19 cellular contexts compared by ENCODE assay signal in the genomic region with DNA sequence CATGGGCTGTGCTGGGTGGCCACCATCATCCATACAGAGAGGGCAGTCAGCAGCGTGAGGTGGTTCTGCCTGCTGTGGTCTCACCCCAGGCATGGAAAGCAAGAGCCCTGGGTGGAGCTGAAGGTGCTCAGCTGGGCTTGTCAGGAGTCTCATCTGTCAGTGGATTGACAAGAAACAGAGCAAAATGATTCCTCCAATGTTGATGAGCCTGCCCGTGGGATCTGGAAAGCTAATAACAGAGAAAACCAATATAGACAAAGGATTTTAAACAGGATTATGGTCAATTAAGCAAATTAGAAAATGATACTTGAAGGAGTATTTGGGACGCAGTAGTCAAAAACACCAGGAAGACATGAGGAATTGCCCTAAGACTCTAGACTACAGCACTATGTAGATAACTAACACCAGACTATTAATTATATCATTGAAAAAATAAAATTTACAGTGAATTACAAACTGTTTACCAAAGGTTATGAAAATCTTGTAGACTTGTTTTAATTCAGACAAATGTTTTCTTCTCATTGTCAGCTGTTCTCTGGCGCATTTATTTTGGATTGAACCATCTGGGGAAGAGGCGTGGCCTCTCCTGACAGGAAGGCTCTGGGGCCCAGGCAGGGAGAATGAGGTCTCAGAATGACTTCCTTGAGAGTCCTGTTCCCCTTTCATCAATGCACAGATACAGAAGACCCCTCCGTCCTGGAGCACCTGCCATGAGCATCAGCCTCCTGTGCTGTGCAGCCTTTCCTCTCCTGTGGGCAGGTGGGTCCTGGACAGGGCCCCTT.
DNase-seq lines count a peak whose midpoint lies in the region; ATAC-seq and TF ChIP-seq lines count a peak whose summit lies in the region.
"Had no signal": no experiment of that assay in that cellular context is flagged by ENCODE, and none has a peak within 500 bp of the region (broad histone marks: within the 10 kb centered on the region; RNA-seq: fewer than 3 reads in every experiment).

No MANE protein-coding gene starts in this region.

- no peak overlapping the region for H3K27ac ChIP-seq in CD8-positive, alpha-beta T cell (ENCODE audit: low read depth, low read length)
- H3K27ac ChIP-seq: SJSA1 had no signal

- no peaks in the 10 kb centered on the region for H3K9me3 ChIP-seq in CD8-positive, alpha-beta T cell (ENCODE audit: low read length)
- H3K9me3 ChIP-seq: BE2C, SJSA1 had no signal

- POLR2A ChIA-PET in CD8-positive, alpha-beta T cell (lab: Charles Lee), result interaction anchor here (0.6 to 1.6 kb wide), 3 partner anchors 11 to 341 kb away, joined by 3 to 4 read pairs (median 4); no protein-coding TSS in a partner anchor

- H3K36me3 Mint-ChIP-seq in activated naive CD4-positive, alpha-beta T cell treated with anti-CD3 and anti-CD28 coated beads, Interleukin-2, amount 50 U/mL, for 24 hours, result peaks cover 3% of the 10 kb centered on the region
- no peaks in the 10 kb centered on the region for H3K36me3 Mint-ChIP-seq in activated naive CD4-positive, alpha-beta T cell treated with anti-CD3 and anti-CD28 coated beads, Interleukin-2, amount 10 ng/mL, durations not matched to agents 7 days and 5 days
- no peaks in the 10 kb centered on the region for H3K36me3 Mint-ChIP-seq in CD8-positive, alpha-beta T cell
- peaks cover 6% of the 10 kb centered on the region for H3K36me3 Mint-ChIP-seq in glutamatergic neuron (ENCODE audit: unreplicated experiment)

- no peak overlapping the region for H3K4me3 ChIP-seq in CD8-positive, alpha-beta T cell (ENCODE audit: low read depth, low read length)
- H3K4me3 ChIP-seq: K562, SJSA1 had no signal

- peaks cover 32% of the 10 kb centered on the region for H3K4me1 ChIP-seq in CD8-positive, alpha-beta T cell (ENCODE audit: insufficient read depth, low read length)
- H3K4me1 ChIP-seq: BE2C had no signal

- no peak for ATAC-seq in CD8-positive, alpha-beta T cell
- no peak for ATAC-seq in HG03460 (IDR thresholded peaks at IDR 0.05; ENCODE audit: unreplicated experiment)
- ATAC-seq: K562 had no signal

- H3K27me3 Mint-ChIP-seq in activated naive CD4-positive, alpha-beta T cell treated with anti-CD3 and anti-CD28 coated beads, Interleukin-2, amount 50 U/mL, for 24 hours, result no peaks in the 10 kb centered on the region
- H3K27me3 Mint-ChIP-seq in activated naive CD4-positive, alpha-beta T cell treated with anti-CD3 and anti-CD28 coated beads, Interleukin-2, amount 10 ng/mL, durations not matched to agents 7 days and 5 days, result peaks cover 6% of the 10 kb centered on the region
- H3K27me3 Mint-ChIP-seq in CD8-positive, alpha-beta T cell (ENCODE audit: low read depth), result no peaks in the 10 kb centered on the region
- peaks cover 13% of the 10 kb centered on the region for H3K27me3 Mint-ChIP-seq in glutamatergic neuron (ENCODE audit: unreplicated experiment)

- peak overlapping the region; percentile 31 for H3K4me3 Mint-ChIP-seq in activated naive CD4-positive, alpha-beta T cell treated with anti-CD3 and anti-CD28 coated beads, Interleukin-2, amount 50 U/mL, for 24 hours
- H3K4me3 Mint-ChIP-seq in activated naive CD4-positive, alpha-beta T cell treated with anti-CD3 and anti-CD28 coated beads, Interleukin-2, amount 10 ng/mL, durations not matched to agents 7 days and 5 days, result no peak overlapping the region
- H3K4me3 Mint-ChIP-seq in CD8-positive, alpha-beta T cell, result peak overlapping the region; percentile 20
- peak overlapping the region; percentile 18 for H3K4me3 Mint-ChIP-seq in glutamatergic neuron (ENCODE audit: unreplicated experiment)

- no peaks in the 10 kb centered on the region for H3K9me3 Mint-ChIP-seq in activated naive CD4-positive, alpha-beta T cell treated with anti-CD3 and anti-CD28 coated beads, Interleukin-2, amount 50 U/mL, for 24 hours
- H3K9me3 Mint-ChIP-seq in activated naive CD4-positive, alpha-beta T cell treated with anti-CD3 and anti-CD28 coated beads, Interleukin-2, amount 10 ng/mL, durations not matched to agents 7 days and 5 days, result no peaks in the 10 kb centered on the region
- H3K9me3 Mint-ChIP-seq in CD8-positive, alpha-beta T cell, result no peaks in the 10 kb centered on the region
- peaks cover 5% of the 10 kb centered on the region for H3K9me3 Mint-ChIP-seq in glutamatergic neuron (ENCODE audit: unreplicated experiment)

- CTCF ChIA-PET in activated naive CD4-positive, alpha-beta T cell treated with anti-CD3 and anti-CD28 coated beads, Interleukin-2, amount 10 ng/mL, durations not matched to agents 7 days and 5 days (lab: Charles Lee), result interaction anchor here (21.6 to 24.1 kb wide), 2 partner anchors 6 to 11 kb away, joined by 523 read pairs; no protein-coding TSS in a partner anchor
- CTCF ChIA-PET in CD8-positive, alpha-beta T cell (lab: Charles Lee), result interaction anchor here (1.2 to 20.7 kb wide), 3 partner anchors 3 to 380 kb away, joined by 3 to 378 read pairs (median 378); no protein-coding TSS in a partner anchor

- no peak for DNase-seq in activated naive CD4-positive, alpha-beta T cell treated with anti-CD3 and anti-CD28 coated beads, Interleukin-2, amount 10 ng/mL, durations not matched to agents 7 days and 5 days
- DNase-seq in CD8-positive, alpha-beta T cell, result no peak
- DNase-seq in Kasumi-1 (lab: John Stamatoyannopoulos, UW) (peak; percentile 68 to 70), glutamatergic neuron (no peak), NCI-H2081 treated with DMSO at 0.1 percent for 48 hours (lab: John Stamatoyannopoulos, UW) (no peak), GM03348 (ENCODE audit: low spot score) (no peak)
- DNase-seq: BE2C, DMS 273 treated with DMSO at 0.1 percent for 48 hours, HCEC 1CT, NCI-H1048, NCI-H1436 treated with DMSO at 0.1 percent for 48 hours, NCI-H2081, NCI-H510A, NCI-H774, SW 1271 had no signal

- peak overlapping the region; percentile 52 for H3K27ac Mint-ChIP-seq in activated naive CD4-positive, alpha-beta T cell treated with anti-CD3 and anti-CD28 coated beads, Interleukin-2, amount 50 U/mL, for 24 hours
- no peak overlapping the region for H3K27ac Mint-ChIP-seq in activated naive CD4-positive, alpha-beta T cell treated with anti-CD3 and anti-CD28 coated beads, Interleukin-2, amount 10 ng/mL, durations not matched to agents 7 days and 5 days
- H3K27ac Mint-ChIP-seq in CD8-positive, alpha-beta T cell, result peak overlapping the region; percentile 12
- H3K27ac Mint-ChIP-seq in glutamatergic neuron (ENCODE audit: unreplicated experiment), result peak overlapping the region; percentile 63

- TF ChIP-seq CTCF in CD8-positive, alpha-beta T cell (IDR thresholded peaks at IDR 0.05), result no peak
- TF ChIP-seq CTCF in glutamatergic neuron (IDR thresholded peaks at IDR 0.05; ENCODE audit: partially characterized antibody, unreplicated experiment), result no peak

- intact Hi-C loops in CD8-positive, alpha-beta T cell (cut with DNase I, micrococcal nuclease), result no loop called here

- no peaks in the 10 kb centered on the region for H3K27me3 ChIP-seq in CD8-positive, alpha-beta T cell (ENCODE audit: insufficient read depth, low read length)
- H3K27me3 ChIP-seq: BE2C, SJSA1 had no signal

- peaks cover 78% of the 10 kb centered on the region for H3K4me1 Mint-ChIP-seq in activated naive CD4-positive, alpha-beta T cell treated with anti-CD3 and anti-CD28 coated beads, Interleukin-2, amount 50 U/mL, for 24 hours
- peaks cover 44% of the 10 kb centered on the region for H3K4me1 Mint-ChIP-seq in activated naive CD4-positive, alpha-beta T cell treated with anti-CD3 and anti-CD28 coated beads, Interleukin-2, amount 10 ng/mL, durations not matched to agents 7 days and 5 days
- peaks cover 65% of the 10 kb centered on the region for H3K4me1 Mint-ChIP-seq in CD8-positive, alpha-beta T cell (ENCODE audit: low read depth)
- peaks cover 26% of the 10 kb centered on the region for H3K4me1 Mint-ChIP-seq in glutamatergic neuron (ENCODE audit: low read depth, unreplicated experiment)

- H3K36me3 ChIP-seq in CD8-positive, alpha-beta T cell (ENCODE audit: insufficient read depth, low read length), result no peaks in the 10 kb centered on the region
- H3K36me3 ChIP-seq: BE2C, SJSA1 had no signal

Comparison
In these comparisons a context has a peak if more than half of its experiments do, and no peak if none do; other contexts are left out.
1. DNase-seq: peak in Kasumi-1 (2 of 2); none in activated naive CD4-positive, alpha-beta T cell treated with anti-CD3 and anti-CD28 coated beads, Interleukin-2, amount 10 ng/mL, durations not matched to agents 7 days and 5 days (single experiment), CD8-positive, alpha-beta T cell (0 of 7), glutamatergic neuron (single experiment), NCI-H2081 treated with DMSO at 0.1 percent for 48 hours (single experiment) and GM03348 (single experiment).